In the genomic region with DNA sequence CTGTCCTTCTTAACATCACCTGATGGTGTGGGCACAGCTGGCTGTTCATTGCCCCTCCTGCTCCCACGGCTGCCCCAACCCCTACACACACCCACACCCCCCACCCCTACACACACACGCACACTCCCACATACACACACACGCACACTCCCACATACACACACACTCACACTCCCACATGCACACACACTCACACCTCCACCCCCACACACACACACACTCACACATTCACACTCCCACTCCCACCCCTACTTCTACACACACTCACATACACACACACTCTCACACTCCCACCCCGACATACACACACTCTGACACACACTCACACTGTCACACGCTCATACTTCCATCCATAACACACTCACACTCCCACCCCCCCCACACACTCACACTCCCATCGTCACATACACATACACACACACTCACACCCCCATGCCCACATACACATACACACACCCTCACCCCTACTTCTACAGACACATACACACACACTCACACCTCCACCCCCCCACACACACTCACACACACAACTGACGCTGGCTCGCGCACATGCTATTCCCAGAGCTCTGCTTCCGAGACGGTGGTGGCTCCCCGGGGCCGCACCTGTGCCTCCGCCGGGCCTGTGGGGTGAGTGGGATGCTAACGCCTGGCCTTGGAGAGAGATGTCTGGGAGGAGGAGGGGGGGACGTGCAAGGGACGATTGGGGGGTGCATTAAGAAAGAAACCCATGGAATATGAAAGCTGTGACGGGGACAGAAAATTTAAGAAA, we compare ENCODE assay signal across 30 cellular contexts.
"Had no signal": no experiment of that assay in that cellular context is flagged by ENCODE, and none has a peak within 500 bp of the region (broad histone marks: within the 10 kb centered on the region; RNA-seq: fewer than 3 reads in every experiment).

No MANE protein-coding gene starts in this region.

- H3K79me2 ChIP-seq: hepatocyte had no signal

- H3K4me2 ChIP-seq: hepatocyte had no signal

- H2AFZ ChIP-seq: hepatocyte had no signal

- FAIRE-seq: colon, pancreas, small intestine had no signal

- ATAC-seq: gastroesophageal sphincter, left colon, pancreas, T-helper 17 cell had no signal

- DNase-seq: activated CD4-positive, alpha-beta memory T cell treated with anti-CD3 and anti-CD28 coated beads for 36 hours; activated CD4-positive, alpha-beta T cell treated with anti-CD3 and anti-CD28 coated beads, Interleukin-2, amount 10 ng/mL, durations not matched to agents 24 days and 14 days; activated CD4-positive, CD25-positive, alpha-beta regulatory T cell treated with anti-CD3 and anti-CD28 coated beads, Interleukin-2, amount 50 U/mL, for 72 hours; activated CD8-positive, alpha-beta memory T cell treated with anti-CD3 and anti-CD28 coated beads, Interleukin-2, amount 50 U/mL, for 4 hours; activated effector memory CD4-positive, alpha-beta T cell treated with anti-CD3 and anti-CD28 coated beads, Interleukin-2, amount 50 U/mL, for 16 hours; activated naive CD4-positive, alpha-beta T cell treated with anti-CD3 and anti-CD28 coated beads for 36 hours; activated naive CD8-positive, alpha-beta T cell treated with anti-CD3 and anti-CD28 coated beads for 36 hours; activated T-cell treated with anti-CD3 and anti-CD28 coated beads, Interleukin-2, amount 50 U/mL, for 1 hour; adrenal gland; effector memory CD4-positive, alpha-beta T cell; erythroblast; islet precursor cell; left colon; mammary epithelial cell; nucleus accumbens; pancreas; retina; sigmoid colon; small intestine; stimulated activated CD4-positive, alpha-beta T cell treated with anti-CD3 and anti-CD28 coated beads, Interleukin-1b, Interleukin-23, amount 100 ng/mL, for 48 hours; stimulated activated CD4-positive, alpha-beta T cell treated with anti-CD3 and anti-CD28 coated beads, Interleukin-4, amount 100 ng/mL, for 4 hours; stimulated activated CD8-positive, alpha-beta memory T cell treated with anti-CD3 and anti-CD28 coated beads, Interleukin-4, amount 100 ng/mL, for 48 hours; stimulated activated naive CD4-positive, alpha-beta T cell; T-helper 17 cell; T1000 had no signal

- H3K36me3 ChIP-seq: adrenal gland, breast epithelium, gastroesophageal sphincter, pancreas, prostate gland, sigmoid colon had no signal

- H3K4me3 ChIP-seq: adrenal gland, breast epithelium, gastroesophageal sphincter, hepatocyte, pancreas, prostate gland, sigmoid colon had no signal

- H3K27me3 ChIP-seq: adrenal gland, breast epithelium, gastroesophageal sphincter, hepatocyte, pancreas, sigmoid colon had no signal

- H3K4me1 ChIP-seq: adrenal gland, breast epithelium, gastroesophageal sphincter, pancreas, prostate gland, sigmoid colon had no signal

- H3K27ac ChIP-seq: adrenal gland, breast epithelium, gastroesophageal sphincter, hepatocyte, pancreas, prostate gland, sigmoid colon had no signal

- H3K9me3 ChIP-seq: adrenal gland, breast epithelium, gastroesophageal sphincter, pancreas, prostate gland, sigmoid colon had no signal
